8 cellular contexts compared by ENCODE assay signal in the genomic region with DNA sequence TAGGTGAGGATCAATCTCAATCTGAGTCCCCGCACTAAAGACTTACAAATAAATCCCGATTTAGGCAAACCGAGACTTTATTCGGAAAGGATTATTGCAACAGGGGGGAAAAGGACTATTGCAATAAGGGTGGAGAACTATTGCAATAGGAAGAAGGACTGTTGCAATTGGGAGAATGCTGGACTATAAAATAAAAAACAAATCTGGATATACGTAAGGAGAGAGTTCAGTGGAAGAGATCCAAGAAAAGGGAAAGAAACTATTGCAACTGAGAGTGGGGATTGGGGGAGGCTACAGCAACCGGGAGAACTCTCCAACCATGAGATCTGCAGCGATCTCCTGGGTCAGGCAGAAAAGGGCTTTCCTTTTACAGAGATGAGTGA. TPM values are rescaled to one million over a fixed set of nuclear protein-coding genes. Genes with fewer than 3 reads are reported as not detected.
DNase-seq lines count a peak whose midpoint lies in the region; ATAC-seq and TF ChIP-seq lines count a peak whose summit lies in the region.

No MANE protein-coding gene starts in this region.

- H3K4me1 ChIP-seq in adipocyte (ENCODE audit: control insufficient read depth, insufficient read depth, low read length), result peaks cover 23% of the 10 kb centered on the region
- H3K4me1 ChIP-seq in transverse colon, result peaks cover 5 to 22% (median 17%) of the 10 kb centered on the region in 4 donors

- DNase-seq in activated naive CD4-positive, alpha-beta T cell (lab: John Stamatoyannopoulos, UW), result no peak
- DNase-seq in adipocyte (ENCODE audit: low read depth) (peak; percentile 50), memory B cell (ENCODE audit: low spot score in 2 of 2) (no peak), transverse colon (no peak), DMS 273 treated with DMSO at 0.1 percent for 48 hours (lab: John Stamatoyannopoulos, UW) (no peak), RKO (ENCODE audit: low spot score) (no peak)

- H3K4me3 Mint-ChIP-seq in activated naive CD4-positive, alpha-beta T cell treated with anti-CD3 and anti-CD28 coated beads, Interleukin-2, amount 50 U/mL, for 24 hours, result peak overlapping the region; percentile 96
- peak overlapping the region; percentile 95 for H3K4me3 Mint-ChIP-seq in memory B cell

- H3K36me3 Mint-ChIP-seq in activated naive CD4-positive, alpha-beta T cell treated with anti-CD3 and anti-CD28 coated beads, Interleukin-2, amount 50 U/mL, for 24 hours, result no peaks in the 10 kb centered on the region
- H3K36me3 Mint-ChIP-seq in memory B cell, result no peaks in the 10 kb centered on the region

- no peak for TF ChIP-seq POLR2A in transverse colon (IDR thresholded peaks at IDR 0.05)

- H3K36me3 ChIP-seq in adipocyte (ENCODE audit: control insufficient read depth, insufficient read depth, low read length, severe bottlenecking) (no peaks in the 10 kb centered on the region), transverse colon (no peaks in the 10 kb centered on the region)

- H3K27ac ChIP-seq in transverse colon, result peak overlapping the region; percentile 95 to 99 (median 98)

- TF ChIP-seq CTCF in transverse colon (IDR thresholded peaks at IDR 0.05), result no peak

- no peak for TF ChIP-seq EP300 in transverse colon (IDR thresholded peaks at IDR 0.05; ENCODE audit: low read depth)

- H3K9me3 Mint-ChIP-seq in activated naive CD4-positive, alpha-beta T cell treated with anti-CD3 and anti-CD28 coated beads, Interleukin-2, amount 50 U/mL, for 24 hours, result no peaks in the 10 kb centered on the region
- H3K9me3 Mint-ChIP-seq in memory B cell, result no peaks in the 10 kb centered on the region

- peaks cover 27% of the 10 kb centered on the region for H3K4me1 Mint-ChIP-seq in activated naive CD4-positive, alpha-beta T cell treated with anti-CD3 and anti-CD28 coated beads, Interleukin-2, amount 50 U/mL, for 24 hours
- H3K4me1 Mint-ChIP-seq in memory B cell, result peaks cover 17% of the 10 kb centered on the region

- peak overlapping the region; percentile 95 for H3K4me3 ChIP-seq in adipocyte (ENCODE audit: low read length)
- peak overlapping the region in 2 of 4 donors; percentile 63 to 95 for H3K4me3 ChIP-seq in transverse colon

- H3K9me3 ChIP-seq in adipocyte (ENCODE audit: control insufficient read depth, low read length), result no peaks in the 10 kb centered on the region
- no peaks in the 10 kb centered on the region for H3K9me3 ChIP-seq in transverse colon

- H3K27me3 ChIP-seq in adipocyte (replicated peaks; ENCODE audit: control insufficient read depth, insufficient read depth, low read length), result no peaks in the 10 kb centered on the region
- no peaks in the 10 kb centered on the region for H3K27me3 ChIP-seq in transverse colon

- intact Hi-C loops in transverse colon (cut with DNase I; ENCODE audit: low total_unique reads), result no loop called here

- peak overlapping the region; percentile 93 for H3K9ac ChIP-seq in adipocyte (ENCODE audit: low read length)

- H3K27me3 Mint-ChIP-seq in activated naive CD4-positive, alpha-beta T cell treated with anti-CD3 and anti-CD28 coated beads, Interleukin-2, amount 50 U/mL, for 24 hours, result no peaks in the 10 kb centered on the region
- H3K27me3 Mint-ChIP-seq in memory B cell, result no peaks in the 10 kb centered on the region

- ATAC-seq in memory B cell (ENCODE audit: low read depth), result no peak
- no peak for ATAC-seq in GM19455 (IDR thresholded peaks at IDR 0.05; ENCODE audit: unreplicated experiment)

- H3K27ac Mint-ChIP-seq in activated naive CD4-positive, alpha-beta T cell treated with anti-CD3 and anti-CD28 coated beads, Interleukin-2, amount 50 U/mL, for 24 hours, result peak overlapping the region; percentile 86
- H3K27ac Mint-ChIP-seq in memory B cell, result peak overlapping the region; percentile 66

- WGBS in transverse colon (ENCODE audit: low coverage in 1 of 2), 2 donors, result 59 to 62% methylated on average over 7 of the region's 7 CpGs

- in situ Hi-C loops in transverse colon (cut with MboI; ENCODE audit: low pct_ligation_motif_present in 1 of 4, low pct_unique_long_range_greater_than_20kb in 1 of 4, low sequenced_read_pairs in 3 of 4), result no loop called here

RNA-seq across cellular contexts. Expression of gene UBXN2A, which starts 1.2 kb away (rescaled TPM):
- total RNA-seq in transverse colon, result 10 to 100 TPM in 2 of 4 donors, 1 to 10 TPM in 2; 6.4 to 13.7 (median 10.8) TPM

RNA-seq across cellular contexts. Expression of gene ATAD2B, which starts 12.1 kb away (rescaled TPM):
- 10 to 100 TPM; 37.1 to 82.7 (median 40.7) TPM for total RNA-seq in transverse colon
